15 cellular contexts compared by ENCODE assay signal in genomic region chr17:1471931-1472727, GRCh38. TPM values are rescaled to one million over a fixed set of nuclear protein-coding genes. Genes with fewer than 3 reads are reported as not detected.
A peak's percentile ranks its signal among the peaks of the same experiment; 100 is the strongest.
DNase-seq lines count a peak whose midpoint lies in the region; ATAC-seq, FAIRE-seq and TF ChIP-seq lines count a peak whose summit lies in the region.
"Had no signal": no experiment of that assay in that cellular context is flagged by ENCODE, and none has a peak within 500 bp of the region (broad histone marks: within the 10 kb centered on the region; RNA-seq: fewer than 3 reads in every experiment).

No MANE protein-coding gene starts in this region.

- H3K36me3 Mint-ChIP-seq in astrocyte (ENCODE audit: low read depth, unreplicated experiment) = peaks cover 26% of the 10 kb centered on the region
- H3K36me3 Mint-ChIP-seq in stimulated activated memory B cell treated with anti-CD40 and anti-IgM and Interleukin-4, amounts not matched to agents 10 μg/mL and 1 μg/mL and 100 μg/mL, for 72 hours = peaks cover 76% of the 10 kb centered on the region
- peaks cover 8% of the 10 kb centered on the region for H3K36me3 Mint-ChIP-seq in T-helper 17 cell (ENCODE audit: low read depth)

- no peak for TF ChIP-seq CTCF in astrocyte (IDR thresholded peaks at IDR 0.05; ENCODE audit: insufficient read depth, low read depth, low read length)
- no peak for TF ChIP-seq CTCF in BE2C (IDR thresholded peaks at IDR 0.05; ENCODE audit: low read depth, low read length)

- peaks cover 40% of the 10 kb centered on the region for H4K20me1 ChIP-seq in astrocyte (ENCODE audit: insufficient read depth, low read length)

- ATAC-seq in stimulated activated memory B cell treated with anti-CD40 and anti-IgM and Interleukin-4, amounts not matched to agents 10 μg/mL and 1 μg/mL and 100 μg/mL, for 72 hours = no peak
- ATAC-seq in esophagus mucosa (no peak), T-helper 17 cell (no peak)

- no peaks in the 10 kb centered on the region for H3K9me3 Mint-ChIP-seq in astrocyte (ENCODE audit: unreplicated experiment)
- no peaks in the 10 kb centered on the region for H3K9me3 Mint-ChIP-seq in stimulated activated memory B cell treated with anti-CD40 and anti-IgM and Interleukin-4, amounts not matched to agents 10 μg/mL and 1 μg/mL and 100 μg/mL, for 72 hours

- peaks cover 3% of the 10 kb centered on the region for H3K4me1 Mint-ChIP-seq in astrocyte (ENCODE audit: low read depth, unreplicated experiment)
- H3K4me1 Mint-ChIP-seq in stimulated activated memory B cell treated with anti-CD40 and anti-IgM and Interleukin-4, amounts not matched to agents 10 μg/mL and 1 μg/mL and 100 μg/mL, for 72 hours = peaks cover 50% of the 10 kb centered on the region
- H3K4me1 Mint-ChIP-seq in T-helper 17 cell = peaks cover 14% of the 10 kb centered on the region

- no peaks in the 10 kb centered on the region for H3K27me3 Mint-ChIP-seq in astrocyte (ENCODE audit: low read depth, unreplicated experiment)
- no peaks in the 10 kb centered on the region for H3K27me3 Mint-ChIP-seq in stimulated activated memory B cell treated with anti-CD40 and anti-IgM and Interleukin-4, amounts not matched to agents 10 μg/mL and 1 μg/mL and 100 μg/mL, for 72 hours
- H3K27me3 Mint-ChIP-seq in T-helper 17 cell = no peaks in the 10 kb centered on the region

- H2AFZ ChIP-seq in astrocyte (ENCODE audit: low read depth, low read length) = no peak overlapping the region

- no peak overlapping the region for H3K4me3 Mint-ChIP-seq in astrocyte (ENCODE audit: unreplicated experiment)
- peak overlapping the region; percentile 32 for H3K4me3 Mint-ChIP-seq in stimulated activated memory B cell treated with anti-CD40 and anti-IgM and Interleukin-4, amounts not matched to agents 10 μg/mL and 1 μg/mL and 100 μg/mL, for 72 hours
- no peak overlapping the region for H3K4me3 Mint-ChIP-seq in T-helper 17 cell

- H3K4me1 ChIP-seq in astrocyte (ENCODE audit: insufficient read depth, low read length) (no peaks in the 10 kb centered on the region), BE2C (no peaks in the 10 kb centered on the region)

- H3K36me3 ChIP-seq in H7 (replicated peaks; ENCODE audit: control insufficient read depth, insufficient read depth, low read length) (peaks cover 15% of the 10 kb centered on the region), astrocyte (ENCODE audit: insufficient read depth, low read length) (peaks cover 15% of the 10 kb centered on the region), BE2C (no peaks in the 10 kb centered on the region)

- peak overlapping the region; percentile 58 for H3K27ac Mint-ChIP-seq in astrocyte (ENCODE audit: unreplicated experiment)
- H3K27ac Mint-ChIP-seq in stimulated activated memory B cell treated with anti-CD40 and anti-IgM and Interleukin-4, amounts not matched to agents 10 μg/mL and 1 μg/mL and 100 μg/mL, for 72 hours = no peak overlapping the region
- no peak overlapping the region for H3K27ac Mint-ChIP-seq in T-helper 17 cell

- H3K4me3 ChIP-seq in H7 (ENCODE audit: insufficient read depth, low read depth, low read length) = no peak overlapping the region
- no peak overlapping the region for H3K4me3 ChIP-seq in astrocyte (ENCODE audit: insufficient read depth, low read depth, low read length)
- H3K4me3 ChIP-seq in BE2C (ENCODE audit: low read depth, low read length) = no peak overlapping the region

- no peaks in the 10 kb centered on the region for H3K9me3 ChIP-seq in astrocyte (ENCODE audit: insufficient read depth, low read depth, low read length)
- H3K9me3 ChIP-seq in BE2C = no peaks in the 10 kb centered on the region
- no peaks in the 10 kb centered on the region for H3K9me3 ChIP-seq in T-helper 17 cell (ENCODE audit: control insufficient read depth, low read length, poor library complexity, severe bottlenecking)

- no peaks in the 10 kb centered on the region for H3K79me2 ChIP-seq in astrocyte (ENCODE audit: insufficient read depth, low read length)

- DNase-seq in H7 = peak; percentile 98
- DNase-seq in astrocyte (ENCODE audit: low read depth) = no peak
- DNase-seq in left kidney (ENCODE audit: low read depth, low spot score) = peak; percentile 88
- DNase-seq in BE2C = no peak
- no peak for DNase-seq in T-helper 17 cell
- DNase-seq: COR-L47, DMS153, NCI-H1436, NCI-H2029 treated with DMSO at 0.1 percent for 48 hours, NCI-H2227 treated with DMSO at 0.1 percent for 48 hours, NCI-H526, SIG-M5 had no signal

- FAIRE-seq in astrocyte (lab: Jason Lieb, UNC) = no peak
- FAIRE-seq: GM12891 had no signal

- no peak overlapping the region for H3K9ac ChIP-seq in astrocyte (ENCODE audit: low read length)

- H3K27me3 ChIP-seq in H7 (ENCODE audit: control insufficient read depth, insufficient read depth, low read length) (no peaks in the 10 kb centered on the region), astrocyte (ENCODE audit: insufficient read depth, low read length) (no peaks in the 10 kb centered on the region), BE2C (no peaks in the 10 kb centered on the region)

- H3K4me2 ChIP-seq in astrocyte (ENCODE audit: low read length) = no peak overlapping the region

- no peak overlapping the region for H3K27ac ChIP-seq in astrocyte (ENCODE audit: low read depth, low read length)

RNA-seq across cellular contexts. Expression of gene CRK, which starts 16.1 kb away (rescaled TPM):
- total RNA-seq in H7 (2014; rRNA removed; shearing (Covaris generic)) = 60.5 and 68.4 TPM in 2 replicates
- 81.1 and 83.5 TPM in 2 replicates for total RNA-seq in astrocyte
- 29.0 TPM for polyA plus RNA-seq in BE2C (2012; ENCODE audit: insufficient read depth, insufficient read length, low read depth)
- 42.2 TPM for total RNA-seq in esophagus mucosa
- 10 to 100 TPM; 14.8 to 17.4 TPM for total RNA-seq in T-helper 17 cell

RNA-seq across cellular contexts. Expression of gene MYO1C, which starts 20.4 kb away (rescaled TPM):
- 55.9 and 62.6 TPM in 2 replicates for total RNA-seq in H7 (2014; rRNA removed; shearing (Covaris generic))
- total RNA-seq in astrocyte (132 and 134 TPM in 2 replicates), esophagus mucosa (94.2 TPM), T-helper 17 cell (10 to 100 TPM; 29.5 to 43.1 TPM)
- polyA plus RNA-seq in BE2C (2012; ENCODE audit: insufficient read depth, insufficient read length, low read depth) = 12.9 TPM

RNA-seq across cellular contexts. Expression of gene INPP5K, which starts 44.3 kb away (rescaled TPM):
- 17.6 and 20.7 TPM in 2 replicates for total RNA-seq in H7 (2014; rRNA removed; shearing (Covaris generic))
- total RNA-seq in astrocyte = 26.4 and 26.7 TPM in 2 replicates
- polyA plus RNA-seq in BE2C (2012; ENCODE audit: insufficient read depth, insufficient read length, low read depth) = 89.6 TPM
- total RNA-seq in esophagus mucosa = 21.4 TPM
- total RNA-seq in T-helper 17 cell = 100 to 1,000 TPM; 172 to 189 TPM

Comparison
In these comparisons a context has a peak if more than half of its experiments do, and no peak if none do; other contexts are left out.
1. DNase-seq: peak in H7 (single experiment) and left kidney (single experiment); none in astrocyte (single experiment), BE2C (single experiment) and T-helper 17 cell (0 of 3).